2 cellular contexts compared by ENCODE assay signal in genomic region chr5:177049285-177049684, GRCh38.
TF ChIP-seq lines count a peak whose summit lies in the region.

No MANE protein-coding gene starts in this region.

TF ChIP-seq in HCT116, 20 proteins besides CTCF, POLR2A, EP300 and RAD21:
- TF ChIP-seq YY1 (IDR thresholded peaks at IDR 0.05; ENCODE audit: extremely low read depth, insufficient replicate concordance, low read depth, low read length) (no peak), EGR1 (IDR thresholded peaks at IDR 0.05; ENCODE audit: low read depth) (no peak), ATF3 (IDR thresholded peaks at IDR 0.05) (no peak), JUND (IDR thresholded peaks at IDR 0.05) (no peak), ZBTB33 (IDR thresholded peaks at IDR 0.05; ENCODE audit: extremely low read depth, insufficient replicate concordance, low read length) (no peak), EZH2 (IDR thresholded peaks at IDR 0.05) (no peak), MAX (IDR thresholded peaks at IDR 0.05) (no peak), TCF7L2 (IDR thresholded peaks at IDR 0.05; ENCODE audit: borderline replicate concordance, extremely low read depth, insufficient read depth, insufficient read length) (no peak), SP1 (IDR thresholded peaks at IDR 0.05; ENCODE audit: low read depth) (no peak), ELF1 (IDR thresholded peaks at IDR 0.05; ENCODE audit: borderline replicate concordance, low read depth) (no peak), EZH2phosphoT487 (IDR thresholded peaks at IDR 0.05; ENCODE audit: borderline replicate concordance) (no peak), FOSL1 (IDR thresholded peaks at IDR 0.05; ENCODE audit: low read depth) (no peak), POLR2AphosphoS5 (IDR thresholded peaks at IDR 0.05; ENCODE audit: low read depth, low read length) (no peak), CEBPB (IDR thresholded peaks at IDR 0.05; ENCODE audit: low read depth) (no peak), REST (IDR thresholded peaks at IDR 0.05; ENCODE audit: low read depth) (no peak), ZFX (IDR thresholded peaks at IDR 0.05) (no peak), ZNF274 (IDR thresholded peaks at IDR 0.05; ENCODE audit: low read depth, low read length) (no peak), SIN3A (IDR thresholded peaks at IDR 0.05; ENCODE audit: low read depth) (no peak), SRF (IDR thresholded peaks at IDR 0.05; ENCODE audit: low read depth) (no peak)

TF ChIP-seq in WTC11, 78 proteins besides CTCF, POLR2A, EP300 and RAD21:
- TF ChIP-seq ZSCAN18 (CRISPR knock-in tag; IDR thresholded peaks at IDR 0.05) (no peak), CDX4 (CRISPR knock-in tag; IDR thresholded peaks at IDR 0.05; ENCODE audit: borderline replicate concordance) (no peak), CREM (CRISPR knock-in tag; IDR thresholded peaks at IDR 0.05) (no peak), USF1 (CRISPR knock-in tag; IDR thresholded peaks at IDR 0.05) (no peak), ZBTB21 (CRISPR knock-in tag; IDR thresholded peaks at IDR 0.05; ENCODE audit: borderline replicate concordance) (no peak)
